ENCODE assay signal across 37 cellular contexts in genomic region chr7:115223959-115224358, GRCh38.
"Had no signal": no experiment of that assay in that cellular context is flagged by ENCODE, and none has a peak within 500 bp of the region (broad histone marks: within the 10 kb centered on the region; RNA-seq: fewer than 3 reads in every experiment).

No MANE protein-coding gene starts in this region.

- DNase-seq: activated B cell treated with CpG ODN at 0.5 μM for 24 hours; activated CD4-positive, alpha-beta memory T cell treated with anti-CD3 and anti-CD28 coated beads for 36 hours; activated CD4-positive, alpha-beta T cell treated with anti-CD3 and anti-CD28 coated beads for 36 hours; activated CD4-positive, alpha-beta T cell treated with anti-CD3 and anti-CD28 coated beads, Interleukin-2, amount 10 ng/mL, durations not matched to agents 24 days and 14 days; activated CD4-positive, CD25-positive, alpha-beta regulatory T cell treated with anti-CD3 and anti-CD28 coated beads, Interleukin-2, amount 50 U/mL, for 72 hours; activated CD8-positive, alpha-beta memory T cell treated with anti-CD3 and anti-CD28 coated beads, Interleukin-2, amount 10 ng/mL, durations not matched to agents 7 days and 5 days; activated CD8-positive, alpha-beta memory T cell treated with anti-CD3 and anti-CD28 coated beads, Interleukin-2, amount 50 U/mL, for 4 hours; activated CD8-positive, alpha-beta T cell treated with anti-CD3 and anti-CD28 coated beads, Interleukin-2, amount 10 ng/mL, durations not matched to agents 7 days and 5 days; activated effector memory CD4-positive, alpha-beta T cell treated with anti-CD3 and anti-CD28 coated beads, Interleukin-2, amount 50 U/mL, for 16 hours; activated naive CD4-positive, alpha-beta T cell treated with anti-CD3 and anti-CD28 coated beads for 36 hours; activated naive CD8-positive, alpha-beta T cell treated with anti-CD3 and anti-CD28 coated beads for 36 hours; activated naive CD8-positive, alpha-beta T cell treated with anti-CD3 and anti-CD28 coated beads, Interleukin-2, amount 50 U/mL, for 24 hours; activated T-cell treated with anti-CD3 and anti-CD28 coated beads, Interleukin-2, amount 50 U/mL, for 1 hour; activated T-cell treated with anti-CD3 and anti-CD28 coated beads, Interleukin-2, amount 50 U/mL, for 48 hours; adrenal gland; amygdala; aorta; brain microvascular endothelial cell; dorsolateral prefrontal cortex; effector memory CD4-positive, alpha-beta T cell; erythroblast; foreskin melanocyte; heart right ventricle; T-helper 17 cell; T1000; WERI-Rb-1 had no signal

- ATAC-seq: activated CD4-positive, alpha-beta T cell treated with anti-CD3 and anti-CD28 coated beads for 36 hours; activated CD8-positive, alpha-beta memory T cell treated with anti-CD3 and anti-CD28 coated beads, Interleukin-2, amount 10 ng/mL, durations not matched to agents 7 days and 5 days; activated CD8-positive, alpha-beta T cell treated with anti-CD3 and anti-CD28 coated beads, Interleukin-2, amount 10 ng/mL, durations not matched to agents 7 days and 5 days; activated naive CD8-positive, alpha-beta T cell treated with anti-CD3 and anti-CD28 coated beads, Interleukin-2, amount 50 U/mL, for 24 hours; gastroesophageal sphincter; heart right ventricle; T-helper 17 cell had no signal

- H3K27me3 Mint-ChIP-seq: activated B cell treated with CpG ODN at 0.5 μM for 24 hours; activated CD4-positive, alpha-beta memory T cell treated with anti-CD3 and anti-CD28 coated beads for 36 hours; activated CD8-positive, alpha-beta memory T cell treated with anti-CD3 and anti-CD28 coated beads, Interleukin-2, amount 10 ng/mL, durations not matched to agents 7 days and 5 days; activated naive CD4-positive, alpha-beta T cell treated with anti-CD3 and anti-CD28 coated beads, Interleukin-2, amount 50 U/mL, for 24 hours; dendritic cell treated with granulocyte-macrophage colony-stimulating factor and Interleukin-4, amounts not matched to agents 40 ng/mL and 50 ng/mL, for 4 days; T-helper 17 cell had no signal

- H3K36me3 Mint-ChIP-seq: activated CD4-positive, alpha-beta memory T cell treated with anti-CD3 and anti-CD28 coated beads for 36 hours; activated CD8-positive, alpha-beta memory T cell treated with anti-CD3 and anti-CD28 coated beads, Interleukin-2, amount 10 ng/mL, durations not matched to agents 7 days and 5 days; activated naive CD8-positive, alpha-beta T cell treated with anti-CD3 and anti-CD28 coated beads for 36 hours had no signal

- H3K4me3 ChIP-seq: adrenal gland, coronary artery, dorsolateral prefrontal cortex, esophagus muscularis mucosa, gastroesophageal sphincter, heart right ventricle, hepatocyte had no signal

- H3K27ac ChIP-seq: adrenal gland, brain microvascular endothelial cell, coronary artery, dorsolateral prefrontal cortex, esophagus muscularis mucosa, gastroesophageal sphincter, heart right ventricle, hepatocyte, WERI-Rb-1 had no signal

- H2AFZ ChIP-seq: hepatocyte had no signal

- H3K27ac Mint-ChIP-seq: activated B cell treated with CpG ODN at 0.5 μM for 24 hours; activated CD4-positive, alpha-beta memory T cell treated with anti-CD3 and anti-CD28 coated beads for 36 hours; activated CD4-positive, alpha-beta T cell treated with anti-CD3 and anti-CD28 coated beads for 36 hours; activated CD4-positive, alpha-beta T cell treated with anti-CD3 and anti-CD28 coated beads, Interleukin-2, amount 10 ng/mL, durations not matched to agents 24 days and 14 days; activated CD8-positive, alpha-beta memory T cell treated with anti-CD3 and anti-CD28 coated beads, Interleukin-2, amount 10 ng/mL, durations not matched to agents 7 days and 5 days; activated CD8-positive, alpha-beta T cell treated with anti-CD3 and anti-CD28 coated beads, Interleukin-2, amount 10 ng/mL, durations not matched to agents 7 days and 5 days; activated naive CD4-positive, alpha-beta T cell treated with anti-CD3 and anti-CD28 coated beads for 36 hours; activated naive CD4-positive, alpha-beta T cell treated with anti-CD3 and anti-CD28 coated beads, Interleukin-2, amount 50 U/mL, for 24 hours; activated naive CD8-positive, alpha-beta T cell treated with anti-CD3 and anti-CD28 coated beads for 36 hours; activated naive CD8-positive, alpha-beta T cell treated with anti-CD3 and anti-CD28 coated beads, Interleukin-2, amount 50 U/mL, for 24 hours; activated T-helper 1 cell treated with anti-CD3 and anti-CD28 coated beads, Interleukin-12 subunit alpha, Interleukin-12 subunit beta, Interleukin-2, Interleukin-4 antibody, amounts not matched to agents 30 ng/mL and 10 ng/mL and 1 ng/mL, durations not matched to agents 14 hours and 24 hours and 36 hours; activated T-helper 2 cell treated with anti-CD3 and anti-CD28 coated beads, Interferon-gamma antibody, Interleukin-2, Interleukin-4, amounts not matched to agents 10 μg/mL and 5 μg/mL and 100 μg/mL, durations not matched to agents 14 hours and 24 hours and 36 hours; dendritic cell treated with granulocyte-macrophage colony-stimulating factor and Interleukin-4, amounts not matched to agents 40 ng/mL and 50 ng/mL, for 4 days; T-helper 17 cell; T-helper 2 cell treated with Interferon-gamma antibody and Interleukin-4, amounts not matched to agents 5 μg/mL and 100 μg/mL, for 36 hours had no signal

- H3K79me2 ChIP-seq: hepatocyte had no signal

- H3K9me3 ChIP-seq: adrenal gland, esophagus muscularis mucosa, gastroesophageal sphincter, heart right ventricle had no signal

- FAIRE-seq: bronchial epithelial cell had no signal

- H3K4me1 Mint-ChIP-seq: activated B cell treated with CpG ODN at 0.5 μM for 24 hours; activated CD4-positive, alpha-beta T cell treated with anti-CD3 and anti-CD28 coated beads, Interleukin-2, amount 10 ng/mL, durations not matched to agents 24 days and 14 days; activated CD8-positive, alpha-beta memory T cell treated with anti-CD3 and anti-CD28 coated beads, Interleukin-2, amount 10 ng/mL, durations not matched to agents 7 days and 5 days; activated naive CD4-positive, alpha-beta T cell treated with anti-CD3 and anti-CD28 coated beads, Interleukin-2, amount 50 U/mL, for 24 hours; activated naive CD8-positive, alpha-beta T cell treated with anti-CD3 and anti-CD28 coated beads for 36 hours had no signal

- H3K4me2 ChIP-seq: hepatocyte had no signal

- H3K27me3 ChIP-seq: adrenal gland, brain microvascular endothelial cell, esophagus muscularis mucosa, gastroesophageal sphincter, heart right ventricle, hepatocyte had no signal

- H3K9me3 Mint-ChIP-seq: activated B cell treated with CpG ODN at 0.5 μM for 24 hours; activated CD4-positive, alpha-beta memory T cell treated with anti-CD3 and anti-CD28 coated beads for 36 hours; activated naive CD4-positive, alpha-beta T cell treated with anti-CD3 and anti-CD28 coated beads for 36 hours; activated naive CD4-positive, alpha-beta T cell treated with anti-CD3 and anti-CD28 coated beads, Interleukin-2, amount 50 U/mL, for 24 hours; activated naive CD8-positive, alpha-beta T cell treated with anti-CD3 and anti-CD28 coated beads for 36 hours; activated naive CD8-positive, alpha-beta T cell treated with anti-CD3 and anti-CD28 coated beads, Interleukin-2, amount 50 U/mL, for 24 hours; activated T-helper 1 cell treated with anti-CD3 and anti-CD28 coated beads, Interleukin-12 subunit alpha, Interleukin-12 subunit beta, Interleukin-2, Interleukin-4 antibody, amounts not matched to agents 30 ng/mL and 10 ng/mL and 1 ng/mL, durations not matched to agents 14 hours and 24 hours and 36 hours; activated T-helper 2 cell treated with anti-CD3 and anti-CD28 coated beads, Interferon-gamma antibody, Interleukin-2, Interleukin-4, amounts not matched to agents 10 μg/mL and 5 μg/mL and 100 μg/mL, durations not matched to agents 14 hours and 24 hours and 36 hours; central memory CD8-positive, alpha-beta T cell; dendritic cell treated with granulocyte-macrophage colony-stimulating factor and Interleukin-4, amounts not matched to agents 40 ng/mL and 50 ng/mL, for 4 days; T-helper 2 cell treated with Interferon-gamma antibody and Interleukin-4, amounts not matched to agents 5 μg/mL and 100 μg/mL, for 36 hours had no signal

- H3K36me3 ChIP-seq: adrenal gland, brain microvascular endothelial cell, esophagus muscularis mucosa, gastroesophageal sphincter, heart right ventricle, WERI-Rb-1 had no signal

- H3K4me3 Mint-ChIP-seq: activated B cell treated with CpG ODN at 0.5 μM for 24 hours; activated CD4-positive, alpha-beta memory T cell treated with anti-CD3 and anti-CD28 coated beads for 36 hours; activated CD4-positive, alpha-beta T cell treated with anti-CD3 and anti-CD28 coated beads for 36 hours; activated CD4-positive, alpha-beta T cell treated with anti-CD3 and anti-CD28 coated beads, Interleukin-2, amount 10 ng/mL, durations not matched to agents 24 days and 14 days; activated CD8-positive, alpha-beta memory T cell treated with anti-CD3 and anti-CD28 coated beads, Interleukin-2, amount 10 ng/mL, durations not matched to agents 7 days and 5 days; activated CD8-positive, alpha-beta T cell treated with anti-CD3 and anti-CD28 coated beads, Interleukin-2, amount 10 ng/mL, durations not matched to agents 7 days and 5 days; activated naive CD4-positive, alpha-beta T cell treated with anti-CD3 and anti-CD28 coated beads for 36 hours; activated naive CD4-positive, alpha-beta T cell treated with anti-CD3 and anti-CD28 coated beads, Interleukin-2, amount 50 U/mL, for 24 hours; activated naive CD8-positive, alpha-beta T cell treated with anti-CD3 and anti-CD28 coated beads for 36 hours; activated naive CD8-positive, alpha-beta T cell treated with anti-CD3 and anti-CD28 coated beads, Interleukin-2, amount 50 U/mL, for 24 hours; activated T-helper 1 cell treated with anti-CD3 and anti-CD28 coated beads, Interleukin-12 subunit alpha, Interleukin-12 subunit beta, Interleukin-2, Interleukin-4 antibody, amounts not matched to agents 30 ng/mL and 10 ng/mL and 1 ng/mL, durations not matched to agents 14 hours and 24 hours and 36 hours; central memory CD8-positive, alpha-beta T cell; dendritic cell treated with granulocyte-macrophage colony-stimulating factor and Interleukin-4, amounts not matched to agents 40 ng/mL and 50 ng/mL, for 4 days; T-helper 17 cell; T-helper 2 cell treated with Interferon-gamma antibody and Interleukin-4, amounts not matched to agents 5 μg/mL and 100 μg/mL, for 36 hours had no signal

- H3K4me1 ChIP-seq: adrenal gland, esophagus muscularis mucosa, gastroesophageal sphincter had no signal
